Comparison of ENCODE assay signal across 10 cellular contexts in genomic region chr7:134613623-134614347, GRCh38. TPM values are rescaled to one million over a fixed set of nuclear protein-coding genes. Genes with fewer than 3 reads are reported as not detected.
DNase-seq lines count a peak whose midpoint lies in the region; ATAC-seq and TF ChIP-seq lines count a peak whose summit lies in the region.
"Had no signal": no experiment of that assay in that cellular context is flagged by ENCODE, and none has a peak within 500 bp of the region (broad histone marks: within the 10 kb centered on the region; RNA-seq: fewer than 3 reads in every experiment).

No MANE protein-coding gene starts in this region.

- no peak overlapping the region for H3K4me3 ChIP-seq in thyroid gland (replicated peaks in 1 of 3)

- peaks cover 14% of the 10 kb centered on the region for H3K4me1 Mint-ChIP-seq in activated T-helper 2 cell treated with anti-CD3 and anti-CD28 coated beads, Interferon-gamma antibody, Interleukin-2, Interleukin-4, amounts not matched to agents 10 μg/mL and 5 μg/mL and 100 μg/mL, durations not matched to agents 14 hours and 24 hours and 36 hours (ENCODE audit: low read depth)

- no peak overlapping the region for H3K4me3 Mint-ChIP-seq in activated T-helper 2 cell treated with anti-CD3 and anti-CD28 coated beads, Interferon-gamma antibody, Interleukin-2, Interleukin-4, amounts not matched to agents 10 μg/mL and 5 μg/mL and 100 μg/mL, durations not matched to agents 14 hours and 24 hours and 36 hours (ENCODE audit: low read depth)

- H3K27ac ChIP-seq in thyroid gland = peak overlapping the region in 2 of 3 donors; percentile 33 to 54

- peak in 1 of 2 donors; percentile 47 for DNase-seq in activated naive CD4-positive, alpha-beta T cell treated with anti-CD3 and anti-CD28 coated beads, Interleukin-2, amount 50 U/mL, for 72 hours (ENCODE audit: low spot score in 2 of 2)
- no peak for DNase-seq in activated naive CD4-positive, alpha-beta T cell treated with Interleukin-2 at 50 U/mL for 16 hours
- DNase-seq in activated T-helper 2 cell treated with anti-CD3 and anti-CD28 coated beads, Interferon-gamma antibody, Interleukin-2, Interleukin-4, amounts not matched to agents 10 μg/mL and 5 μg/mL and 100 μg/mL, durations not matched to agents 14 hours and 24 hours and 36 hours (ENCODE audit: low spot score) = no peak
- DNase-seq in left ventricle myocardium superior (no peak), thyroid gland (no peak), NCI-H2171 treated with DMSO at 0.1 percent for 48 hours (lab: John Stamatoyannopoulos, UW) (no peak), NCI-H1436 treated with DMSO at 0.1 percent for 48 hours (lab: John Stamatoyannopoulos, UW) (no peak)
- DNase-seq: kidney, NCI-H1417 treated with DMSO at 0.1 percent for 48 hours had no signal

- H3K9me3 ChIP-seq in thyroid gland = no peaks in the 10 kb centered on the region

- H3K4me1 ChIP-seq in thyroid gland = peaks cover 5 to 7% of the 10 kb centered on the region in 2 donors

- no peaks in the 10 kb centered on the region for H3K36me3 ChIP-seq in thyroid gland

- TF ChIP-seq POLR2A in thyroid gland (IDR thresholded peaks at IDR 0.05) = no peak

- intact Hi-C loops in activated T-helper 2 cell treated with anti-CD3 and anti-CD28 coated beads, Interferon-gamma antibody, Interleukin-2, Interleukin-4, amounts not matched to agents 10 μg/mL and 5 μg/mL and 100 μg/mL, durations not matched to agents 14 hours and 24 hours and 36 hours (cut with micrococcal nuclease) = loop anchor here (1.0 to 2.0 kb wide), 3 partner anchors 28 to 125 kb away; partner anchors contain the start of gene BPGM
- intact Hi-C loops in left ventricle myocardium superior (cut with micrococcal nuclease) (no loop called here), thyroid gland (cut with DNase I) (no loop called here)

- no peaks in the 10 kb centered on the region for H3K27me3 ChIP-seq in thyroid gland

- ATAC-seq in activated naive CD4-positive, alpha-beta T cell treated with anti-CD3 and anti-CD28 coated beads, Interleukin-2, amount 50 U/mL, for 72 hours = peak; percentile 92 to 98
- peak; percentile 81 for ATAC-seq in left ventricle myocardium superior
- no peak for ATAC-seq in HG03457 (IDR thresholded peaks at IDR 0.05; ENCODE audit: unreplicated experiment)

- H3K27ac Mint-ChIP-seq in activated naive CD4-positive, alpha-beta T cell treated with anti-CD3 and anti-CD28 coated beads, Interleukin-2, amount 50 U/mL, for 72 hours = peak overlapping the region; percentile 55 to 85
- peak overlapping the region; percentile 74 for H3K27ac Mint-ChIP-seq in activated T-helper 2 cell treated with anti-CD3 and anti-CD28 coated beads, Interferon-gamma antibody, Interleukin-2, Interleukin-4, amounts not matched to agents 10 μg/mL and 5 μg/mL and 100 μg/mL, durations not matched to agents 14 hours and 24 hours and 36 hours

- WGBS in thyroid gland, 2 donors = 4 to 9% methylated on average over 3 of the region's 3 CpGs

- no peak for TF ChIP-seq CTCF in thyroid gland (IDR thresholded peaks at IDR 0.05)

- H3K9me3 Mint-ChIP-seq in activated naive CD4-positive, alpha-beta T cell treated with anti-CD3 and anti-CD28 coated beads, Interleukin-2, amount 50 U/mL, for 72 hours = peaks cover 0 to 10% of the 10 kb centered on the region in 2 donors
- no peaks in the 10 kb centered on the region for H3K9me3 Mint-ChIP-seq in activated T-helper 2 cell treated with anti-CD3 and anti-CD28 coated beads, Interferon-gamma antibody, Interleukin-2, Interleukin-4, amounts not matched to agents 10 μg/mL and 5 μg/mL and 100 μg/mL, durations not matched to agents 14 hours and 24 hours and 36 hours

- H3K27me3 Mint-ChIP-seq in activated T-helper 2 cell treated with anti-CD3 and anti-CD28 coated beads, Interferon-gamma antibody, Interleukin-2, Interleukin-4, amounts not matched to agents 10 μg/mL and 5 μg/mL and 100 μg/mL, durations not matched to agents 14 hours and 24 hours and 36 hours (ENCODE audit: low read depth) = peaks cover 25% of the 10 kb centered on the region

- peaks cover 0 to 8% of the 10 kb centered on the region in 2 donors for H3K36me3 Mint-ChIP-seq in activated naive CD4-positive, alpha-beta T cell treated with anti-CD3 and anti-CD28 coated beads, Interleukin-2, amount 50 U/mL, for 72 hours
- H3K36me3 Mint-ChIP-seq in activated T-helper 2 cell treated with anti-CD3 and anti-CD28 coated beads, Interferon-gamma antibody, Interleukin-2, Interleukin-4, amounts not matched to agents 10 μg/mL and 5 μg/mL and 100 μg/mL, durations not matched to agents 14 hours and 24 hours and 36 hours (ENCODE audit: low read depth) = no peaks in the 10 kb centered on the region

RNA-seq across cellular contexts. Expression of gene BPGM, which starts 32.9 kb away (rescaled TPM):
- total RNA-seq in activated naive CD4-positive, alpha-beta T cell treated with anti-CD3 and anti-CD28 coated beads, Interleukin-2, amount 50 U/mL, for 72 hours = 10 to 100 TPM; 14.4 to 28.6 TPM
- total RNA-seq in activated T-helper 2 cell treated with anti-CD3 and anti-CD28 coated beads, Interferon-gamma antibody, Interleukin-2, Interleukin-4, amounts not matched to agents 10 μg/mL and 5 μg/mL and 100 μg/mL, durations not matched to agents 14 hours and 24 hours and 36 hours = 28.0 and 29.2 TPM in 2 replicates
- total RNA-seq in left ventricle myocardium superior (15.2 TPM), thyroid gland (10 to 100 TPM; 11.9 to 23.9 (median 15.7) TPM)
